In genomic region chr1:8090241-8090702, GRCh38 we compare ENCODE assay signal across 1 cellular context.
TF ChIP-seq lines count a peak whose summit lies in the region.

No MANE protein-coding gene starts in this region.

TF ChIP-seq in HCT116, 20 proteins besides CTCF, POLR2A, EP300 and RAD21 (continued from another document):
- TF ChIP-seq ZBTB33 (IDR thresholded peaks at IDR 0.05; ENCODE audit: extremely low read depth, insufficient replicate concordance, low read length) (no peak), MAX (IDR thresholded peaks at IDR 0.05) (no peak)
